20 cellular contexts compared by ENCODE assay signal in the genomic region with DNA sequence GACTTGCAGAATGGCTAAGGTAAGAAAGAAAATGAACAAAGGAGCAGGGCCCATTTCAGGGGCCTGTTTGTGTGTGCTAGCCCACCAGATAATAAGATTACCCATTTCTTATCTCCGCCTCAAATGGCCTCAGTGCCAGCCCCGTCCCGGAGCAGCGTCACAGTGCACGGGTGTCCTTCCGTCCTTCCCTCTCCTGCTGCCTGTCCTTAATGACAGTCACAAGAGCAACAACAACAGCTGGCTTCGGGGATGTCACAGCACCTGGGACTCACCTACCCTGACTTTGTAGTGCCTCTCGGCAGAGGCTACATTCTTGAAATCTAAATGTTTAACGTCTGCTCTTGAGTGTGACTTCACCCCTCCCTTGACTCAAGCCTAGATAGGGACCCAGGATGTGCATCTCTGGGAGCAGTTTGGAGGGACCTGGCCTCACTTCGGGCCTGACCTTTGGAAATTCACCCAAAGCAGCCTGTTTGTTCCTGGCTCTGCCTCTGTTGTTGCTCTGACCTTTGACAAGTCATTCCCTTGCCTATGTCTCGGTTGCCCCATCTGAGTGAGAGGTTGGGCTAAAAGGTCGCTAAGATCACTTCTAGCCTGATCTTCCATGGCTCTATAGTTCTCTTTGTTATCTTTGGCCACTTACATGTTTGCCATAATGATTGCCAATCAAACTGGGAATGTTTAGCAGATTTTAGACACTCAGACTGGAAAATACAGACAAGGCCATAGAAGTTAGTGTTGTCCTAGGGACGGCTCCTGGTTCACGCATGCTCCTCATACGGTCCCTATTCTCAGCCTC.
"Had no signal": no experiment of that assay in that cellular context is flagged by ENCODE, and none has a peak within 500 bp of the region (broad histone marks: within the 10 kb centered on the region; RNA-seq: fewer than 3 reads in every experiment).

No MANE protein-coding gene starts in this region.

- H3K27me3 Mint-ChIP-seq: activated B cell treated with CpG ODN at 0.5 μM for 24 hours had no signal

- H3K36me3 ChIP-seq: suprapubic skin, upper lobe of right lung had no signal

- H3K9me3 ChIP-seq: suprapubic skin, upper lobe of right lung had no signal

- H3K27ac ChIP-seq: hepatocyte, suprapubic skin had no signal

- H3K4me3 ChIP-seq: hepatocyte, lung, suprapubic skin, upper lobe of right lung had no signal

- H3K9me3 Mint-ChIP-seq: activated B cell treated with CpG ODN at 0.5 μM for 24 hours; activated CD4-positive, alpha-beta memory T cell treated with anti-CD3 and anti-CD28 coated beads, Interleukin-2, amount 10 ng/mL, durations not matched to agents 7 days and 5 days; activated naive CD8-positive, alpha-beta T cell treated with anti-CD3 and anti-CD28 coated beads for 36 hours; effector memory CD8-positive, alpha-beta T cell; nephron progenitor cell had no signal

- ATAC-seq: activated CD8-positive, alpha-beta memory T cell treated with anti-CD3 and anti-CD28 coated beads, Interleukin-2, amount 10 ng/mL, durations not matched to agents 7 days and 5 days; effector memory CD8-positive, alpha-beta T cell had no signal

- H3K4me3 Mint-ChIP-seq: activated B cell treated with CpG ODN at 0.5 μM for 24 hours; activated CD4-positive, alpha-beta memory T cell treated with anti-CD3 and anti-CD28 coated beads, Interleukin-2, amount 10 ng/mL, durations not matched to agents 7 days and 5 days; activated CD8-positive, alpha-beta memory T cell treated with anti-CD3 and anti-CD28 coated beads, Interleukin-2, amount 10 ng/mL, durations not matched to agents 7 days and 5 days; activated naive CD8-positive, alpha-beta T cell treated with anti-CD3 and anti-CD28 coated beads for 36 hours; effector memory CD8-positive, alpha-beta T cell; nephron progenitor cell had no signal

- H3K36me3 Mint-ChIP-seq: activated CD8-positive, alpha-beta memory T cell treated with anti-CD3 and anti-CD28 coated beads, Interleukin-2, amount 10 ng/mL, durations not matched to agents 7 days and 5 days; activated naive CD8-positive, alpha-beta T cell treated with anti-CD3 and anti-CD28 coated beads for 36 hours had no signal

- H3K27ac Mint-ChIP-seq: activated B cell treated with CpG ODN at 0.5 μM for 24 hours; activated CD4-positive, alpha-beta memory T cell treated with anti-CD3 and anti-CD28 coated beads, Interleukin-2, amount 10 ng/mL, durations not matched to agents 7 days and 5 days; activated CD8-positive, alpha-beta memory T cell treated with anti-CD3 and anti-CD28 coated beads, Interleukin-2, amount 10 ng/mL, durations not matched to agents 7 days and 5 days; activated naive CD8-positive, alpha-beta T cell treated with anti-CD3 and anti-CD28 coated beads for 36 hours; effector memory CD8-positive, alpha-beta T cell; nephron progenitor cell had no signal

- H3K27me3 ChIP-seq: hepatocyte, suprapubic skin, upper lobe of right lung had no signal

- DNase-seq: activated B cell treated with CpG ODN at 0.5 μM for 24 hours; activated CD4-positive, alpha-beta memory T cell treated with anti-CD3 and anti-CD28 coated beads, Interleukin-2, amount 10 ng/mL, durations not matched to agents 7 days and 5 days; activated CD4-positive, alpha-beta T cell treated with anti-CD3 and anti-CD28 coated beads for 4 hours; activated CD8-positive, alpha-beta memory T cell treated with anti-CD3 and anti-CD28 coated beads, Interleukin-2, amount 10 ng/mL, durations not matched to agents 7 days and 5 days; activated naive CD8-positive, alpha-beta T cell treated with anti-CD3 and anti-CD28 coated beads for 36 hours; amniotic stem cell; dermis blood vessel endothelial cell; effector memory CD8-positive, alpha-beta T cell; left cardiac atrium; midbrain; nephron progenitor cell; retina; stimulated activated CD4-positive, alpha-beta T cell treated with anti-CD3 and anti-CD28 coated beads, Interleukin-12 subunit alpha, Interleukin-12 subunit beta, amount 100 ng/mL, for 4 hours; stimulated activated CD4-positive, alpha-beta T cell treated with anti-CD3 and anti-CD28 coated beads, Interleukin-1b, Interleukin-23, amount 100 ng/mL, for 48 hours; stimulated activated CD8-positive, alpha-beta memory T cell treated with anti-CD3 and anti-CD28 coated beads, Interleukin-4, amount 100 ng/mL, for 48 hours; stimulated activated naive CD4-positive, alpha-beta T cell treated with Interleukin-2 at 50 U/mL for 16 hours; upper lobe of right lung had no signal
